1 cellular context compared by ENCODE assay signal in the genomic region with DNA sequence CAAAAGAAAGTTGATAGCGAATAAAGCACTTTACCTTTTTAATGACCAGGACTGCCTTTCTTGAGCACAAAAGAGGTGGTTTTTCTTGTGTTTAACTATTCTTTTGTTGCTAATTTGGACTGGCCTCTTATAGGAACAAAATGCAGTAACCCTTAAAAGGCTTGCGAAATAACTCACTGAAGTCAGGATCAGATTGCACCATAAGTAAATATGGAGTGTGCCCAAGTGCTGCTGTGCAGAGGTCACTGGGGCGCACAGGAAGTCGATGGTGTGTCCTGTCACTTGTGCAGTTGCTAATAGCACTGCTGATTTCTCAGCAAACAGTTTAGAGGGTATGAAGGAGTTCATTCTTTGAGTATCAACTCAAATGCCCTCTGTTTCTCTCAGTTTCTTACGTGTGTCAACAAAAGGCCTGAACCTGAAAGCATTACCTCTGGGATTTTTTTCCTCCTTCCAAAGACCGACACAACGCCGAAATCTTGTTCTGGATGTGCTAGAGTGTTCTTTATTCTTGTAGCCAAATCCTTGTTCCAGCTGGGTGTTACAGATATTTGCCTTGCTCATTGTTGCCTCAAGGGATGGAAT.
TF ChIP-seq lines count a peak whose summit lies in the region.

No MANE protein-coding gene starts in this region.

TF ChIP-seq in HepG2, 621 proteins besides CTCF, POLR2A, EP300 and RAD21 (continued from another document and continues in another):
- TF ChIP-seq, protein P1, sequence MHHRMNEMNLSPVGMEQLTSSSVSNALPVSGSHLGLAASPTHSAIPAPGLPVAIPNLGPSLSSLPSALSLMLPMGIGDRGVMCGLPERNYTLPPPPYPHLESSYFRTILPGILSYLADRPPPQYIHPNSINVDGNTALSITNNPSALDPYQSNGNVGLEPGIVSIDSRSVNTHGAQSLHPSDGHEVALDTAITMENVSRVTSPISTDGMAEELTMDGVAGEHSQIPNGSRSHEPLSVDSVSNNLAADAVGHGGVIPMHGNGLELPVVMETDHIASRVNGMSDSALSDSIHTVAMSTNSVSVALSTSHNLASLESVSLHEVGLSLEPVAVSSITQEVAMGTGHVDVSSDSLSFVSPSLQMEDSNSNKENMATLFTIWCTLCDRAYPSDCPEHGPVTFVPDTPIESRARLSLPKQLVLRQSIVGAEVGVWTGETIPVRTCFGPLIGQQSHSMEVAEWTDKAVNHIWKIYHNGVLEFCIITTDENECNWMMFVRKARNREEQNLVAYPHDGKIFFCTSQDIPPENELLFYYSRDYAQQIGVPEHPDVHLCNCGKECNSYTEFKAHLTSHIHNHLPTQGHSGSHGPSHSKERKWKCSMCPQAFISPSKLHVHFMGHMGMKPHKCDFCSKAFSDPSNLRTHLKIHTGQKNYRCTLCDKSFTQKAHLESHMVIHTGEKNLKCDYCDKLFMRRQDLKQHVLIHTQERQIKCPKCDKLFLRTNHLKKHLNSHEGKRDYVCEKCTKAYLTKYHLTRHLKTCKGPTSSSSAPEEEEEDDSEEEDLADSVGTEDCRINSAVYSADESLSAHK (CRISPR knock-in tag; IDR thresholded peaks at IDR 0.05; ENCODE audit: borderline replicate concordance): no peak
- TF ChIP-seq ZNF274 (CRISPR knock-in tag; IDR thresholded peaks at IDR 0.05) (0 out of 2 replicates have a peak, but pooled peaks have one; percentile 50), ZMAT3 (CRISPR knock-in tag; conservative IDR thresholded peaks at IDR 0.05) (no peak), ZSCAN31 (CRISPR knock-in tag; IDR thresholded peaks at IDR 0.05; ENCODE audit: low read depth) (peak; percentile 84; the same call in 1 of the 2 replicates), RNF2 (conservative IDR thresholded peaks at IDR 0.05; ENCODE audit: low read depth) (no peak), ZBTB8A (CRISPR knock-in tag; IDR thresholded peaks at IDR 0.05; ENCODE audit: borderline replicate concordance, low read depth) (no peak), NR3C1 (CRISPR knock-in tag; IDR thresholded peaks at IDR 0.05) (no peak), NFYC (CRISPR knock-in tag; IDR thresholded peaks at IDR 0.05) (peak; percentile 28; the same call in 1 of the 2 replicates), ZNF136 (CRISPR knock-in tag; IDR thresholded peaks at IDR 0.05; ENCODE audit: low read depth) (peak; percentile 84; the same call in 1 of the 2 replicates), MIXL1 (CRISPR knock-in tag; IDR thresholded peaks at IDR 0.05) (peak; percentile 98), MATR3 (CRISPR knock-in tag; IDR thresholded peaks at IDR 0.05) (no peak), ZFP90 (CRISPR knock-in tag; IDR thresholded peaks at IDR 0.05; ENCODE audit: borderline replicate concordance) (no peak), ZSCAN21 (CRISPR knock-in tag; IDR thresholded peaks at IDR 0.05; ENCODE audit: borderline replicate concordance) (no peak), HDAC6 (IDR thresholded peaks at IDR 0.05; ENCODE audit: low read depth, low read length) (no peak), SUZ12 (IDR thresholded peaks at IDR 0.05; ENCODE audit: low read depth, low read length) (no peak), NBN (conservative IDR thresholded peaks at IDR 0.05) (no peak), HMG20B (CRISPR knock-in tag; conservative IDR thresholded peaks at IDR 0.05) (peak; percentile 96), ZNF7 (CRISPR knock-in tag; IDR thresholded peaks at IDR 0.05) (no peak)
- TF ChIP-seq, protein P2, sequence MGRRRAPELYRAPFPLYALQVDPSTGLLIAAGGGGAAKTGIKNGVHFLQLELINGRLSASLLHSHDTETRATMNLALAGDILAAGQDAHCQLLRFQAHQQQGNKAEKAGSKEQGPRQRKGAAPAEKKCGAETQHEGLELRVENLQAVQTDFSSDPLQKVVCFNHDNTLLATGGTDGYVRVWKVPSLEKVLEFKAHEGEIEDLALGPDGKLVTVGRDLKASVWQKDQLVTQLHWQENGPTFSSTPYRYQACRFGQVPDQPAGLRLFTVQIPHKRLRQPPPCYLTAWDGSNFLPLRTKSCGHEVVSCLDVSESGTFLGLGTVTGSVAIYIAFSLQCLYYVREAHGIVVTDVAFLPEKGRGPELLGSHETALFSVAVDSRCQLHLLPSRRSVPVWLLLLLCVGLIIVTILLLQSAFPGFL (CRISPR knock-in tag; IDR thresholded peaks at IDR 0.05): no peak
- TF ChIP-seq, protein P3, sequence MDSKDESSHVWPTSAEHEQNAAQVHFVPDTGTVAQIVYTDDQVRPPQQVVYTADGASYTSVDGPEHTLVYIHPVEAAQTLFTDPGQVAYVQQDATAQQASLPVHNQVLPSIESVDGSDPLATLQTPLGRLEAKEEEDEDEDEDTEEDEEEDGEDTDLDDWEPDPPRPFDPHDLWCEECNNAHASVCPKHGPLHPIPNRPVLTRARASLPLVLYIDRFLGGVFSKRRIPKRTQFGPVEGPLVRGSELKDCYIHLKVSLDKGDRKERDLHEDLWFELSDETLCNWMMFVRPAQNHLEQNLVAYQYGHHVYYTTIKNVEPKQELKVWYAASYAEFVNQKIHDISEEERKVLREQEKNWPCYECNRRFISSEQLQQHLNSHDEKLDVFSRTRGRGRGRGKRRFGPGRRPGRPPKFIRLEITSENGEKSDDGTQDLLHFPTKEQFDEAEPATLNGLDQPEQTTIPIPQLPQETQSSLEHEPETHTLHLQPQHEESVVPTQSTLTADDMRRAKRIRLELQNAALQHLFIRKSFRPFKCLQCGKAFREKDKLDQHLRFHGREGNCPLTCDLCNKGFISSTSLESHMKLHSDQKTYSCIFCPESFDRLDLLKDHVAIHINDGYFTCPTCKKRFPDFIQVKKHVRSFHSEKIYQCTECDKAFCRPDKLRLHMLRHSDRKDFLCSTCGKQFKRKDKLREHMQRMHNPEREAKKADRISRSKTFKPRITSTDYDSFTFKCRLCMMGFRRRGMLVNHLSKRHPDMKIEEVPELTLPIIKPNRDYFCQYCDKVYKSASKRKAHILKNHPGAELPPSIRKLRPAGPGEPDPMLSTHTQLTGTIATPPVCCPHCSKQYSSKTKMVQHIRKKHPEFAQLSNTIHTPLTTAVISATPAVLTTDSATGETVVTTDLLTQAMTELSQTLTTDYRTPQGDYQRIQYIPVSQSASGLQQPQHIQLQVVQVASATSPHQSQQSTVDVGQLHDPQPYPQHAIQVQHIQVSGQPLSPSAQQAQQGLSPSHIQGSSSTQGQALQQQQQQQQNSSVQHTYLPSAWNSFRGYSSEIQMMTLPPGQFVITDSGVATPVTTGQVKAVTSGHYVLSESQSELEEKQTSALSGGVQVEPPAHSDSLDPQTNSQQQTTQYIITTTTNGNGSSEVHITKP (CRISPR knock-in tag; IDR thresholded peaks at IDR 0.05; ENCODE audit: low read depth): peak; percentile 87
- TF ChIP-seq, protein P4, sequence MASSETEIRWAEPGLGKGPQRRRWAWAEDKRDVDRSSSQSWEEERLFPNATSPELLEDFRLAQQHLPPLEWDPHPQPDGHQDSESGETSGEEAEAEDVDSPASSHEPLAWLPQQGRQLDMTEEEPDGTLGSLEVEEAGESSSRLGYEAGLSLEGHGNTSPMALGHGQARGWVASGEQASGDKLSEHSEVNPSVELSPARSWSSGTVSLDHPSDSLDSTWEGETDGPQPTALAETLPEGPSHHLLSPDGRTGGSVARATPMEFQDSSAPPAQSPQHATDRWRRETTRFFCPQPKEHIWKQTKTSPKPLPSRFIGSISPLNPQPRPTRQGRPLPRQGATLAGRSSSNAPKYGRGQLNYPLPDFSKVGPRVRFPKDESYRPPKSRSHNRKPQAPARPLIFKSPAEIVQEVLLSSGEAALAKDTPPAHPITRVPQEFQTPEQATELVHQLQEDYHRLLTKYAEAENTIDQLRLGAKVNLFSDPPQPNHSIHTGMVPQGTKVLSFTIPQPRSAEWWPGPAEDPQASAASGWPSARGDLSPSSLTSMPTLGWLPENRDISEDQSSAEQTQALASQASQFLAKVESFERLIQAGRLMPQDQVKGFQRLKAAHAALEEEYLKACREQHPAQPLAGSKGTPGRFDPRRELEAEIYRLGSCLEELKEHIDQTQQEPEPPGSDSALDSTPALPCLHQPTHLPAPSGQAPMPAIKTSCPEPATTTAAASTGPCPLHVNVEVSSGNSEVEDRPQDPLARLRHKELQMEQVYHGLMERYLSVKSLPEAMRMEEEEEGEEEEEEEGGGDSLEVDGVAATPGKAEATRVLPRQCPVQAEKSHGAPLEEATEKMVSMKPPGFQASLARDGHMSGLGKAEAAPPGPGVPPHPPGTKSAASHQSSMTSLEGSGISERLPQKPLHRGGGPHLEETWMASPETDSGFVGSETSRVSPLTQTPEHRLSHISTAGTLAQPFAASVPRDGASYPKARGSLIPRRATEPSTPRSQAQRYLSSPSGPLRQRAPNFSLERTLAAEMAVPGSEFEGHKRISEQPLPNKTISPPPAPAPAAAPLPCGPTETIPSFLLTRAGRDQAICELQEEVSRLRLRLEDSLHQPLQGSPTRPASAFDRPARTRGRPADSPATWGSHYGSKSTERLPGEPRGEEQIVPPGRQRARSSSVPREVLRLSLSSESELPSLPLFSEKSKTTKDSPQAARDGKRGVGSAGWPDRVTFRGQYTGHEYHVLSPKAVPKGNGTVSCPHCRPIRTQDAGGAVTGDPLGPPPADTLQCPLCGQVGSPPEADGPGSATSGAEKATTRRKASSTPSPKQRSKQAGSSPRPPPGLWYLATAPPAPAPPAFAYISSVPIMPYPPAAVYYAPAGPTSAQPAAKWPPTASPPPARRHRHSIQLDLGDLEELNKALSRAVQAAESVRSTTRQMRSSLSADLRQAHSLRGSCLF (CRISPR knock-in tag; IDR thresholded peaks at IDR 0.05; ENCODE audit: borderline replicate concordance): no peak
- TF ChIP-seq, protein P5, sequence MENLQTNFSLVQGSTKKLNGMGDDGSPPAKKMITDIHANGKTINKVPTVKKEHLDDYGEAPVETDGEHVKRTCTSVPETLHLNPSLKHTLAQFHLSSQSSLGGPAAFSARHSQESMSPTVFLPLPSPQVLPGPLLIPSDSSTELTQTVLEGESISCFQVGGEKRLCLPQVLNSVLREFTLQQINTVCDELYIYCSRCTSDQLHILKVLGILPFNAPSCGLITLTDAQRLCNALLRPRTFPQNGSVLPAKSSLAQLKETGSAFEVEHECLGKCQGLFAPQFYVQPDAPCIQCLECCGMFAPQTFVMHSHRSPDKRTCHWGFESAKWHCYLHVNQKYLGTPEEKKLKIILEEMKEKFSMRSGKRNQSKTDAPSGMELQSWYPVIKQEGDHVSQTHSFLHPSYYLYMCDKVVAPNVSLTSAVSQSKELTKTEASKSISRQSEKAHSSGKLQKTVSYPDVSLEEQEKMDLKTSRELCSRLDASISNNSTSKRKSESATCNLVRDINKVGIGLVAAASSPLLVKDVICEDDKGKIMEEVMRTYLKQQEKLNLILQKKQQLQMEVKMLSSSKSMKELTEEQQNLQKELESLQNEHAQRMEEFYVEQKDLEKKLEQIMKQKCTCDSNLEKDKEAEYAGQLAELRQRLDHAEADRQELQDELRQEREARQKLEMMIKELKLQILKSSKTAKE (CRISPR knock-in tag; IDR thresholded peaks at IDR 0.05; ENCODE audit: borderline replicate concordance): peak; percentile 88
- TF ChIP-seq, protein P6, sequence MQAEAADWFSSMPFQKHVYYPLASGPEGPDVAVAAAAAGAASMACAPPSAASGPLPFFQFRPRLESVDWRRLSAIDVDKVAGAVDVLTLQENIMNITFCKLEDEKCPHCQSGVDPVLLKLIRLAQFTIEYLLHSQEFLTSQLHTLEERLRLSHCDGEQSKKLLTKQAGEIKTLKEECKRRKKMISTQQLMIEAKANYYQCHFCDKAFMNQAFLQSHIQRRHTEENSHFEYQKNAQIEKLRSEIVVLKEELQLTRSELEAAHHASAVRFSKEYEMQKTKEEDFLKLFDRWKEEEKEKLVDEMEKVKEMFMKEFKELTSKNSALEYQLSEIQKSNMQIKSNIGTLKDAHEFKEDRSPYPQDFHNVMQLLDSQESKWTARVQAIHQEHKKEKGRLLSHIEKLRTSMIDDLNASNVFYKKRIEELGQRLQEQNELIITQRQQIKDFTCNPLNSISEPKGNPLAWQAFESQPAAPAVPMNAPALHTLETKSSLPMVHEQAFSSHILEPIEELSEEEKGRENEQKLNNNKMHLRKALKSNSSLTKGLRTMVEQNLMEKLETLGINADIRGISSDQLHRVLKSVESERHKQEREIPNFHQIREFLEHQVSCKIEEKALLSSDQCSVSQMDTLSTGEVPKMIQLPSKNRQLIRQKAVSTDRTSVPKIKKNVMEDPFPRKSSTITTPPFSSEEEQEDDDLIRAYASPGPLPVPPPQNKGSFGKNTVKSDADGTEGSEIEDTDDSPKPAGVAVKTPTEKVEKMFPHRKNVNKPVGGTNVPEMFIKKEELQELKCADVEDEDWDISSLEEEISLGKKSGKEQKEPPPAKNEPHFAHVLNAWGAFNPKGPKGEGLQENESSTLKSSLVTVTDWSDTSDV (CRISPR knock-in tag; IDR thresholded peaks at IDR 0.05): no peak
- TF ChIP-seq, protein P7, sequence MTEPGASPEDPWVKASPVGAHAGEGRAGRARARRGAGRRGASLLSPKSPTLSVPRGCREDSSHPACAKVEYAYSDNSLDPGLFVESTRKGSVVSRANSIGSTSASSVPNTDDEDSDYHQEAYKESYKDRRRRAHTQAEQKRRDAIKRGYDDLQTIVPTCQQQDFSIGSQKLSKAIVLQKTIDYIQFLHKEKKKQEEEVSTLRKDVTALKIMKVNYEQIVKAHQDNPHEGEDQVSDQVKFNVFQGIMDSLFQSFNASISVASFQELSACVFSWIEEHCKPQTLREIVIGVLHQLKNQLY (CRISPR knock-in tag; IDR thresholded peaks at IDR 0.05): peak; percentile 89
- TF ChIP-seq, protein P8, sequence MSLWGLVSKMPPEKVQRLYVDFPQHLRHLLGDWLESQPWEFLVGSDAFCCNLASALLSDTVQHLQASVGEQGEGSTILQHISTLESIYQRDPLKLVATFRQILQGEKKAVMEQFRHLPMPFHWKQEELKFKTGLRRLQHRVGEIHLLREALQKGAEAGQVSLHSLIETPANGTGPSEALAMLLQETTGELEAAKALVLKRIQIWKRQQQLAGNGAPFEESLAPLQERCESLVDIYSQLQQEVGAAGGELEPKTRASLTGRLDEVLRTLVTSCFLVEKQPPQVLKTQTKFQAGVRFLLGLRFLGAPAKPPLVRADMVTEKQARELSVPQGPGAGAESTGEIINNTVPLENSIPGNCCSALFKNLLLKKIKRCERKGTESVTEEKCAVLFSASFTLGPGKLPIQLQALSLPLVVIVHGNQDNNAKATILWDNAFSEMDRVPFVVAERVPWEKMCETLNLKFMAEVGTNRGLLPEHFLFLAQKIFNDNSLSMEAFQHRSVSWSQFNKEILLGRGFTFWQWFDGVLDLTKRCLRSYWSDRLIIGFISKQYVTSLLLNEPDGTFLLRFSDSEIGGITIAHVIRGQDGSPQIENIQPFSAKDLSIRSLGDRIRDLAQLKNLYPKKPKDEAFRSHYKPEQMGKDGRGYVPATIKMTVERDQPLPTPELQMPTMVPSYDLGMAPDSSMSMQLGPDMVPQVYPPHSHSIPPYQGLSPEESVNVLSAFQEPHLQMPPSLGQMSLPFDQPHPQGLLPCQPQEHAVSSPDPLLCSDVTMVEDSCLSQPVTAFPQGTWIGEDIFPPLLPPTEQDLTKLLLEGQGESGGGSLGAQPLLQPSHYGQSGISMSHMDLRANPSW (CRISPR knock-in tag; IDR thresholded peaks at IDR 0.05; ENCODE audit: borderline replicate concordance): peak; percentile 86; the same call in 1 of the 2 replicates
- TF ChIP-seq, protein P9, sequence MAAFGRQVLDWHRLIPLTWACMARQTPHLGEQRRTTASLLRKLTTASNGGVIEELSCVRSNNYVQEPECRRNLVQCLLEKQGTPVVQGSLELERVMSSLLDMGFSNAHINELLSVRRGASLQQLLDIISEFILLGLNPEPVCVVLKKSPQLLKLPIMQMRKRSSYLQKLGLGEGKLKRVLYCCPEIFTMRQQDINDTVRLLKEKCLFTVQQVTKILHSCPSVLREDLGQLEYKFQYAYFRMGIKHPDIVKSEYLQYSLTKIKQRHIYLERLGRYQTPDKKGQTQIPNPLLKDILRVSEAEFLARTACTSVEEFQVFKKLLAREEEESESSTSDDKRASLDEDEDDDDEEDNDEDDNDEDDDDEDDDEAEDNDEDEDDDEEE (CRISPR knock-in tag; IDR thresholded peaks at IDR 0.05): no peak
